In genomic region chr3:128151758-128152274, GRCh38 we compare ENCODE assay signal across 1 cellular context.
TF ChIP-seq lines count a peak whose summit lies in the region.

No MANE protein-coding gene starts in this region.

TF ChIP-seq in K562, 482 proteins besides CTCF, POLR2A, EP300 and RAD21:
- TF ChIP-seq TARDBP (IDR thresholded peaks at IDR 0.05) (no peak), ZNF232 (CRISPR knock-in tag; IDR thresholded peaks at IDR 0.05) (no peak), ETV6 (IDR thresholded peaks at IDR 0.05; ENCODE audit: borderline replicate concordance in 1 of 2, low read depth in 2 of 2, low read length in 1 of 2) (no peak), ETV6 (CRISPR knock-in tag; IDR thresholded peaks at IDR 0.05; ENCODE audit: borderline replicate concordance) (no peak), GTF2E2 (tag; IDR thresholded peaks at IDR 0.05) (no peak), NFIC (IDR thresholded peaks at IDR 0.05) (no peak), SETDB1 (IDR thresholded peaks at IDR 0.05; ENCODE audit: low read length) (no peak), ZNF583 (CRISPR knock-in tag; IDR thresholded peaks at IDR 0.05) (no peak), NR2F6 (CRISPR knock-in tag; IDR thresholded peaks at IDR 0.05) (no peak), ZSCAN29 (IDR thresholded peaks at IDR 0.05) (no peak), KAT7 (CRISPR knock-in tag; IDR thresholded peaks at IDR 0.05; ENCODE audit: borderline replicate concordance) (no peak), ZNF175 (CRISPR knock-in tag; IDR thresholded peaks at IDR 0.05; ENCODE audit: low read depth) (no peak), ETS2 (tag; IDR thresholded peaks at IDR 0.05; ENCODE audit: borderline replicate concordance, poor library complexity, severe bottlenecking) (no peak), E4F1 (CRISPR knock-in tag; IDR thresholded peaks at IDR 0.05; ENCODE audit: borderline replicate concordance) (no peak), MNT (conservative IDR thresholded peaks at IDR 0.05) (no peak)
TF ChIP-seq in K562: peak in this region for 0.
